ENCODE assay signal across 10 cellular contexts in the genomic region with DNA sequence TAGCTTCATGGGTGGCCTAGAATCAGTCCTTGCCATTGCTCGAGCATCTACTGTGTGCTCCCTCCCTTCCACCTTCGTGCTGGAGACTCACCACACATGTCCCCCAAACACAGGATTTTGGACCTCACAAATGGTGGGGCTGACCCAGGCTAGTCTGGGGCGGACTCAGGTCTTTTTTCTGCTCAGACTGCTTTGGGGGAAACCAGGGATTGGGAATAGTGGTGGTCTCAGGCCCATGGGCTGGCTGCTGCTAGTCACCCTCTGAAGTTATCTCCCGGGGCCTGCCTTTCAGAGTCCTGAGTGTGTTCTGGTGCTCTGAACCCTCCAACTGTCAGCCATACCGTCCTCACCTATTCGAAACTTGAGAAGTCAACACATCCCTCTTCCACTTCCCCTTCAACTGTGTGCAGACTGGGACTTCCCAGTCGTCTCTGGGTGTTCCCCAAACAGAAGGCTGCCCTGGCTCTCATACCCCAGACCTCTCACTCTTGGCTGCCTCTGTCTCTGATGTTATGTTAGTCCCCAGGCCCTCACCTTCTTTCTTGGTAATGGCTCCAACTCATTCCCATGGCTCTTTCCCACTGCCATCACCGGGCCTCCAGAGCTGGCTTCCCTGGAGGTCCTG. TPM values are rescaled to one million over a fixed set of nuclear protein-coding genes. Genes with fewer than 3 reads are reported as not detected.
A peak's percentile ranks its signal among the peaks of the same experiment; 100 is the strongest.
DNase-seq lines count a peak whose midpoint lies in the region; ATAC-seq, FAIRE-seq and TF ChIP-seq lines count a peak whose summit lies in the region.
"Had no signal": no experiment of that assay in that cellular context is flagged by ENCODE, and none has a peak within 500 bp of the region (broad histone marks: within the 10 kb centered on the region; RNA-seq: fewer than 3 reads in every experiment).

No MANE protein-coding gene starts in this region.

- H3K4me3 Mint-ChIP-seq in activated T-helper 2 cell treated with anti-CD3 and anti-CD28 coated beads, Interferon-gamma antibody, Interleukin-2, Interleukin-4, amounts not matched to agents 10 μg/mL and 5 μg/mL and 100 μg/mL, durations not matched to agents 14 hours and 24 hours and 36 hours (ENCODE audit: low read depth): no peak overlapping the region

- TF ChIP-seq CTCF in GM10266 (IDR thresholded peaks at IDR 0.05; ENCODE audit: control insufficient read depth, insufficient read depth, low read depth, missing control alignments) (no peak), D721Med (IDR thresholded peaks at IDR 0.05; ENCODE audit: insufficient read depth, missing control alignments) (no peak)

- peaks cover 41% of the 10 kb centered on the region for H3K36me3 Mint-ChIP-seq in activated T-helper 2 cell treated with anti-CD3 and anti-CD28 coated beads, Interferon-gamma antibody, Interleukin-2, Interleukin-4, amounts not matched to agents 10 μg/mL and 5 μg/mL and 100 μg/mL, durations not matched to agents 14 hours and 24 hours and 36 hours (ENCODE audit: low read depth)

- H3K4me1 Mint-ChIP-seq in activated T-helper 2 cell treated with anti-CD3 and anti-CD28 coated beads, Interferon-gamma antibody, Interleukin-2, Interleukin-4, amounts not matched to agents 10 μg/mL and 5 μg/mL and 100 μg/mL, durations not matched to agents 14 hours and 24 hours and 36 hours (ENCODE audit: low read depth): peaks cover 79% of the 10 kb centered on the region

- ATAC-seq in GM19397 (IDR thresholded peaks at IDR 0.05; ENCODE audit: unreplicated experiment) (peak; percentile 70), HG03139 (IDR thresholded peaks at IDR 0.05; ENCODE audit: unreplicated experiment) (peak; percentile 54)

- intact Hi-C loops in activated T-helper 2 cell treated with anti-CD3 and anti-CD28 coated beads, Interferon-gamma antibody, Interleukin-2, Interleukin-4, amounts not matched to agents 10 μg/mL and 5 μg/mL and 100 μg/mL, durations not matched to agents 14 hours and 24 hours and 36 hours (cut with micrococcal nuclease): no loop called here
- intact Hi-C loops in posterior vena cava (cut with DNase I): no loop called here

- no peaks in the 10 kb centered on the region for H3K27me3 Mint-ChIP-seq in activated T-helper 2 cell treated with anti-CD3 and anti-CD28 coated beads, Interferon-gamma antibody, Interleukin-2, Interleukin-4, amounts not matched to agents 10 μg/mL and 5 μg/mL and 100 μg/mL, durations not matched to agents 14 hours and 24 hours and 36 hours (ENCODE audit: low read depth)

- peaks cover 17% of the 10 kb centered on the region for H3K9me3 Mint-ChIP-seq in activated T-helper 2 cell treated with anti-CD3 and anti-CD28 coated beads, Interferon-gamma antibody, Interleukin-2, Interleukin-4, amounts not matched to agents 10 μg/mL and 5 μg/mL and 100 μg/mL, durations not matched to agents 14 hours and 24 hours and 36 hours

- peak overlapping the region; percentile 44 for H3K27ac Mint-ChIP-seq in activated T-helper 2 cell treated with anti-CD3 and anti-CD28 coated beads, Interferon-gamma antibody, Interleukin-2, Interleukin-4, amounts not matched to agents 10 μg/mL and 5 μg/mL and 100 μg/mL, durations not matched to agents 14 hours and 24 hours and 36 hours

- no peak for FAIRE-seq in D721Med (lab: Jason Lieb, UNC)
- FAIRE-seq: colon had no signal

- DNase-seq in GM10266 (ENCODE audit: extremely low spot score): peak; percentile 75
- DNase-seq in activated T-helper 2 cell treated with anti-CD3 and anti-CD28 coated beads, Interferon-gamma antibody, Interleukin-2, Interleukin-4, amounts not matched to agents 10 μg/mL and 5 μg/mL and 100 μg/mL, durations not matched to agents 14 hours and 24 hours and 36 hours (ENCODE audit: low spot score): no peak
- no peak for DNase-seq in posterior vena cava (ENCODE audit: low spot score)
- DNase-seq in stimulated activated naive CD4-positive, alpha-beta T cell (lab: John Stamatoyannopoulos, UW): no peak
- no peak for DNase-seq in NCI-H748 (lab: John Stamatoyannopoulos, UW; ENCODE audit: unreplicated experiment)
- DNase-seq in D721Med (ENCODE audit: insufficient read length, low spot score): no peak
- DNase-seq: SW 1271 had no signal

RNA-seq across cellular contexts. Expression of gene PPCDC, which starts 46.0 kb away (rescaled TPM):
- total RNA-seq in activated T-helper 2 cell treated with anti-CD3 and anti-CD28 coated beads, Interferon-gamma antibody, Interleukin-2, Interleukin-4, amounts not matched to agents 10 μg/mL and 5 μg/mL and 100 μg/mL, durations not matched to agents 14 hours and 24 hours and 36 hours: 28.4 and 31.0 TPM in 2 replicates
- total RNA-seq in posterior vena cava: 10 to 100 TPM in 1 of 2 donors, 1 to 10 TPM in 1; 9.2 to 11.0 TPM
